9 cellular contexts compared by ENCODE assay signal in genomic region chr14:21852061-21852664, GRCh38.
DNase-seq lines count a peak whose midpoint lies in the region; ATAC-seq, FAIRE-seq and TF ChIP-seq lines count a peak whose summit lies in the region.
"Had no signal": no experiment of that assay in that cellular context is flagged by ENCODE, and none has a peak within 500 bp of the region (broad histone marks: within the 10 kb centered on the region; RNA-seq: fewer than 3 reads in every experiment).

No MANE protein-coding gene starts in this region.

- H3K4me1 Mint-ChIP-seq in T-cell = peaks cover 15% of the 10 kb centered on the region in 3 donors

- no peak for FAIRE-seq in kidney (lab: Jason Lieb, UNC)

- H3K4me3 ChIP-seq in HFF-Myc (replicated peaks; ENCODE audit: low read depth, low read length) = no peak overlapping the region
- H3K4me3 ChIP-seq in adrenal gland = no peak overlapping the region
- no peak overlapping the region for H3K4me3 ChIP-seq in kidney (ENCODE audit: low read length in 2 of 2)

- H3K27ac Mint-ChIP-seq in T-cell = peak overlapping the region; percentile 62 to 74

- peaks cover 7 to 11% of the 10 kb centered on the region in 2 donors for H3K27me3 Mint-ChIP-seq in T-cell

- CTCF ChIA-PET in T-cell (lab: Charles Lee) = interaction anchor here (0.5 to 1.5 kb wide), 24 partner anchors 9 to 1079 kb away, joined by 3 to 19 read pairs (median 4); no protein-coding TSS in a partner anchor

- peak overlapping the region; percentile 79 to 80 (median 79) for H3K4me3 Mint-ChIP-seq in T-cell

- peak; percentile 57 for TF ChIP-seq CTCF in HFF-Myc (IDR thresholded peaks at IDR 0.05; ENCODE audit: low read depth, low read length, missing control alignments)
- TF ChIP-seq CTCF in adrenal gland (IDR thresholded peaks at IDR 0.05) = peak in 5 of 6 experiments; percentile 11 to 43 (median 12)
- TF ChIP-seq CTCF in kidney (IDR thresholded peaks at IDR 0.05; ENCODE audit: borderline replicate concordance, extremely low read depth, insufficient read depth) = peak; percentile 29

- no peak overlapping the region for H3K9ac ChIP-seq in kidney (ENCODE audit: low read length in 2 of 2)

- H3K36me3 ChIP-seq in adrenal gland (replicated peaks in 1 of 2) (no peaks in the 10 kb centered on the region), kidney (ENCODE audit: control insufficient read depth in 1 of 2, insufficient read depth in 2 of 2, low read length in 2 of 2) (no peaks in the 10 kb centered on the region)

- 18 to 28% (median 20%) methylated on average over 4 of the region's 4 CpGs for WGBS in adrenal gland, 4 donors

- DNase-seq in COR-L47 (lab: John Stamatoyannopoulos, UW) = peak; percentile 3
- no peak for DNase-seq in HFF-Myc (ENCODE audit: extremely low read depth, low read depth)
- peak; percentile 40 to 80 (median 64) for DNase-seq in T-cell
- peak in 4 of 7 donors; percentile 8 to 45 (median 36) for DNase-seq in adrenal gland
- DNase-seq in kidney = no peak
- DNase-seq in stimulated activated CD4-positive, alpha-beta T cell treated with anti-CD3 and anti-CD28 coated beads, Interleukin-4, amount 100 ng/mL, for 24 hours = peak; percentile 76
- no peak for DNase-seq in NCI-H1092 (lab: John Stamatoyannopoulos, UW)
- no peak for DNase-seq in HuH-7.5 (ENCODE audit: low spot score)

- intact Hi-C loops in adrenal gland (cut with DNase I) = no loop called here
- intact Hi-C loops in kidney (cut with DNase I) = no loop called here

- H3K36me3 Mint-ChIP-seq in T-cell = no peaks in the 10 kb centered on the region
- H3K36me3 Mint-ChIP-seq: IgD-negative memory B cell had no signal

- TF ChIP-seq POLR2A in adrenal gland (IDR thresholded peaks at IDR 0.05) = no peak

- H3K27ac ChIP-seq in adrenal gland (no peak overlapping the region), kidney (ENCODE audit: low read depth in 2 of 2, low read length in 2 of 2) (no peak overlapping the region)

- H3K9me3 ChIP-seq in adrenal gland (replicated peaks in 1 of 3) (no peaks in the 10 kb centered on the region), kidney (ENCODE audit: control insufficient read depth in 1 of 2, low read length in 2 of 2) (no peaks in the 10 kb centered on the region)

- peak; percentile 81 to 85 (median 82) for ATAC-seq in T-cell (replicated peaks in 1 of 4)

- H3K4me1 ChIP-seq in adrenal gland (replicated peaks in 1 of 2) (no peaks in the 10 kb centered on the region), kidney (ENCODE audit: control insufficient read depth in 1 of 2, insufficient read depth in 1 of 2, low read depth in 1 of 2, low read length in 2 of 2) (no peaks in the 10 kb centered on the region)

- no peaks in the 10 kb centered on the region for H3K9me3 Mint-ChIP-seq in T-cell

- H3K27me3 ChIP-seq in adrenal gland = no peaks in the 10 kb centered on the region

- POLR2A ChIA-PET in T-cell (lab: Charles Lee) = interaction anchor here in 1 of 2 donors (0.6 kb wide), 2 partner anchors 12 to 61 kb away, joined by 3 read pairs; no protein-coding TSS in a partner anchor

Comparison
In these comparisons a context has a peak if more than half of its experiments do, and no peak if none do; other contexts are left out.
1. DNase-seq: peak in COR-L47 (single experiment), T-cell (34 of 34), adrenal gland (4 of 7) and stimulated activated CD4-positive, alpha-beta T cell treated with anti-CD3 and anti-CD28 coated beads, Interleukin-4, amount 100 ng/mL, for 24 hours (single experiment); none in HFF-Myc (single experiment), kidney (single experiment), NCI-H1092 (single experiment) and HuH-7.5 (single experiment).
2. Peak in every context shown above with its lines, with median percentiles within 50 percentile points of each other: CTCF ChIP-seq.